In the genomic region with DNA sequence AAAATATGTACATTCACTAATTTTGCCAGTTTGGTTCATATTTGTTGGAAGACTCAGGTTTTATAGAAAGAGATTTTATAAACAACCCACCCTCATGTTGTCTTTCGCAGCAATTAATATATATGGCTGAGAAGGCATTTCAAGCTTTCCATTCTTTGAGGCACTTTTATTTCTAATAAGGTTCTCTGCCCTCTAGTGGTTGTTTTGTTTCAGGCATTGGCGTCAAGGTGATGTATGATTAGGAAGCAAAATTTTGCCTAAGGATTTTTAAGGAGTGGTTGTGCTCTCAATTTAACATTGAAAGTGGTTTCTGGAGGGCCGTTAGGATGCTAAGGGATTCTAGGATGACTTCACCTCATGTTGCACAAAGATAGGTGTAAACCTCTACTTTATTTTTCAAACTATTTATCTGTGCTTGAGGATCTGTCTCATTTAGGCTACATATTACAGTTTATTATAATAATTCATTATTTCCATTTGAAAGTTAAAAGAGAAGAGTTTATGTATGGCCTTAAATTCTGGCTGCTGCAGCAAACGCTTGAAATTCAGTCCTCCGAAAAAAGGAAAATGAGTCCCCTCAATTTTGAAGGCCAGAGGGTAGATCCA, we compare ENCODE assay signal across 8 cellular contexts. TPM values are rescaled to one million over a fixed set of nuclear protein-coding genes. Genes with fewer than 3 reads are reported as not detected.
A peak's percentile ranks its signal among the peaks of the same experiment; 100 is the strongest.
DNase-seq lines count a peak whose midpoint lies in the region; ATAC-seq, FAIRE-seq and TF ChIP-seq lines count a peak whose summit lies in the region.

No MANE protein-coding gene starts in this region.

- H3K27me3 ChIP-seq in heart right ventricle (no peaks in the 10 kb centered on the region), small intestine (ENCODE audit: control insufficient read depth in 2 of 2, insufficient read depth in 2 of 2, low read length in 2 of 2) (no peaks in the 10 kb centered on the region)

- H3K36me3 ChIP-seq in heart right ventricle (no peaks in the 10 kb centered on the region), small intestine (ENCODE audit: control insufficient read depth in 2 of 2, insufficient read depth in 2 of 2, low read length in 2 of 2) (no peaks in the 10 kb centered on the region)

- no peaks in the 10 kb centered on the region for H3K36me3 Mint-ChIP-seq in stimulated activated memory B cell treated with anti-CD40 and anti-IgM and Interleukin-4, amounts not matched to agents 10 μg/mL and 1 μg/mL and 100 μg/mL, for 72 hours

- H3K9me3 ChIP-seq in heart right ventricle, result peaks cover 0 to under 1% (median 0%) of the 10 kb centered on the region in 11 donors
- H3K9me3 ChIP-seq in small intestine (ENCODE audit: control insufficient read depth, low read depth), result no peaks in the 10 kb centered on the region

- intact Hi-C loops in heart right ventricle (cut with DNase I) (loop anchor here in 8 of 10 donors (2.0 to 10.0 kb wide), 5 partner anchors 934 to 941 kb away; no protein-coding TSS in a partner anchor), Right ventricle myocardium inferior (cut with DNase I) (loop anchor here (2.0 kb wide), 1 partner anchor 940 kb away; no protein-coding TSS in a partner anchor)

- no peak overlapping the region for H3K4me3 Mint-ChIP-seq in stimulated activated memory B cell treated with anti-CD40 and anti-IgM and Interleukin-4, amounts not matched to agents 10 μg/mL and 1 μg/mL and 100 μg/mL, for 72 hours

- no peak for FAIRE-seq in small intestine (lab: Jason Lieb, UNC)

- H3K4me3 ChIP-seq in heart right ventricle, result no peak overlapping the region
- H3K4me3 ChIP-seq in fibroblast of the aortic adventitia (ENCODE audit: low read depth, low read length), result no peak overlapping the region
- H3K4me3 ChIP-seq in small intestine (ENCODE audit: low read depth in 1 of 2, low read length in 2 of 2), result no peak overlapping the region

- DNase-seq in heart right ventricle (no peak), Right ventricle myocardium inferior (ENCODE audit: missing footprints) (no peak), LHCN-M2 (ENCODE audit: low read depth) (peak; percentile 12), SHP77 treated with DMSO at 0.1 percent for 48 hours (lab: John Stamatoyannopoulos, UW) (peak; percentile 49), fibroblast of the aortic adventitia (ENCODE audit: low read depth) (peak; percentile 55), small intestine (peak; percentile 50)

- H3K27me3 Mint-ChIP-seq in stimulated activated memory B cell treated with anti-CD40 and anti-IgM and Interleukin-4, amounts not matched to agents 10 μg/mL and 1 μg/mL and 100 μg/mL, for 72 hours, result no peaks in the 10 kb centered on the region

- 48% methylated on average over 5 of the region's 5 CpGs for WGBS in heart right ventricle, 2 donors
- 38 to 49% (median 44%) methylated on average over 5 of the region's 5 CpGs for WGBS in small intestine, 3 donors

- TF ChIP-seq CTCF in heart right ventricle (IDR thresholded peaks at IDR 0.05), result peak; percentile 41 to 79 (median 75)
- peak; percentile 84 for TF ChIP-seq CTCF in fibroblast of the aortic adventitia (IDR thresholded peaks at IDR 0.05; ENCODE audit: insufficient read depth, low read length)

- no peak for ATAC-seq in heart right ventricle
- ATAC-seq in Right ventricle myocardium inferior, result no peak
- ATAC-seq in stimulated activated memory B cell treated with anti-CD40 and anti-IgM and Interleukin-4, amounts not matched to agents 10 μg/mL and 1 μg/mL and 100 μg/mL, for 72 hours, result no peak
- no peak for ATAC-seq in GM19397 (IDR thresholded peaks at IDR 0.05; ENCODE audit: unreplicated experiment)

- no peak overlapping the region for H3K27ac Mint-ChIP-seq in stimulated activated memory B cell treated with anti-CD40 and anti-IgM and Interleukin-4, amounts not matched to agents 10 μg/mL and 1 μg/mL and 100 μg/mL, for 72 hours

- H3K9me3 Mint-ChIP-seq in stimulated activated memory B cell treated with anti-CD40 and anti-IgM and Interleukin-4, amounts not matched to agents 10 μg/mL and 1 μg/mL and 100 μg/mL, for 72 hours, result no peaks in the 10 kb centered on the region

- H3K4me1 ChIP-seq in heart right ventricle (no peaks in the 10 kb centered on the region), small intestine (ENCODE audit: control insufficient read depth in 2 of 2, insufficient read depth in 1 of 2, low read depth in 1 of 2, low read length in 1 of 2) (no peaks in the 10 kb centered on the region)

- no peak overlapping the region for H3K27ac ChIP-seq in heart right ventricle
- no peak overlapping the region for H3K27ac ChIP-seq in small intestine (ENCODE audit: low read depth in 1 of 2, low read length in 1 of 2)

- no peaks in the 10 kb centered on the region for H3K4me1 Mint-ChIP-seq in stimulated activated memory B cell treated with anti-CD40 and anti-IgM and Interleukin-4, amounts not matched to agents 10 μg/mL and 1 μg/mL and 100 μg/mL, for 72 hours

RNA-seq across cellular contexts. Expression of a gene that starts 35.9 kb away (rescaled TPM):
- under 1 TPM in 3 of 10 donors, not detected in 7; 0.09 to 0.28 (median 0.21) TPM for total RNA-seq in heart right ventricle
- under 1 TPM; 0.06 to 0.22 TPM for polyA plus RNA-seq in heart right ventricle
- not detected for total RNA-seq in Right ventricle myocardium inferior
- total RNA-seq in LHCN-M2 (2014; rRNA removed), result 0.29 TPM in 1 of 2 replicates, not detected in the other
- not detected for polyA plus RNA-seq in LHCN-M2 (2012)
- not detected in 2 replicates for total RNA-seq in fibroblast of the aortic adventitia (ENCODE audit: low replicate concordance)
- under 1 TPM in 1 of 3 donors, not detected in 2; 0.19 TPM for polyA plus RNA-seq in small intestine

Comparison
In these comparisons a context has a peak if more than half of its experiments do, and no peak if none do; other contexts are left out.
1. DNase-seq: peak in LHCN-M2 (single experiment), SHP77 treated with DMSO at 0.1 percent for 48 hours (single experiment), fibroblast of the aortic adventitia (single experiment) and small intestine (single experiment); none in heart right ventricle (0 of 2) and Right ventricle myocardium inferior (single experiment).